ENCODE assay signal across 1 cellular context in genomic region chr15:31293655-31294054, GRCh38.
TF ChIP-seq lines count a peak whose summit lies in the region.

No MANE protein-coding gene starts in this region.

TF ChIP-seq in HepG2, 621 proteins besides CTCF, POLR2A, EP300 and RAD21 (continued from another document and continues in another):
- TF ChIP-seq ZBTB2 (CRISPR knock-in tag; IDR thresholded peaks at IDR 0.05; ENCODE audit: low read depth): no peak
- TF ChIP-seq U2AF1 (optimal IDR thresholded peaks at IDR 0.05; ENCODE audit: low read depth, low read length): no peak
- TF ChIP-seq ETV5 (CRISPR knock-in tag; IDR thresholded peaks at IDR 0.05; ENCODE audit: borderline replicate concordance): no peak
- no peak for TF ChIP-seq SP140L (CRISPR knock-in tag; IDR thresholded peaks at IDR 0.05; ENCODE audit: borderline replicate concordance)
- no peak for TF ChIP-seq ZBTB14 (CRISPR knock-in tag; IDR thresholded peaks at IDR 0.05)
- TF ChIP-seq RFX1 (IDR thresholded peaks at IDR 0.05): no peak
- TF ChIP-seq ZNF335 (CRISPR knock-in tag; IDR thresholded peaks at IDR 0.05): no peak
- peak; percentile 71 for TF ChIP-seq HNF4A (CRISPR knock-in tag; IDR thresholded peaks at IDR 0.05)
- no peak for TF ChIP-seq ZFP90 (CRISPR knock-in tag; IDR thresholded peaks at IDR 0.05; ENCODE audit: borderline replicate concordance)
- no peak for TF ChIP-seq ZFP62 (CRISPR knock-in tag; IDR thresholded peaks at IDR 0.05)
- no peak for TF ChIP-seq ZNF180 (CRISPR knock-in tag; IDR thresholded peaks at IDR 0.05; ENCODE audit: borderline replicate concordance, low read depth)
- TF ChIP-seq DBP (CRISPR knock-in tag; IDR thresholded peaks at IDR 0.05; ENCODE audit: not compliant biosample characterization): no peak
- no peak for TF ChIP-seq SCMH1 (CRISPR knock-in tag; IDR thresholded peaks at IDR 0.05; ENCODE audit: borderline replicate concordance)
- TF ChIP-seq MLXIP (CRISPR knock-in tag; IDR thresholded peaks at IDR 0.05; ENCODE audit: borderline replicate concordance): no peak
- no peak for TF ChIP-seq IRF1 (CRISPR knock-in tag; IDR thresholded peaks at IDR 0.05; ENCODE audit: low read depth)
- no peak for TF ChIP-seq ZNF724P (CRISPR knock-in tag; IDR thresholded peaks at IDR 0.05; ENCODE audit: borderline replicate concordance)
- no peak for TF ChIP-seq ZNF703 (CRISPR knock-in tag; IDR thresholded peaks at IDR 0.05; ENCODE audit: borderline replicate concordance)
- no peak for TF ChIP-seq ZFY (CRISPR knock-in tag; IDR thresholded peaks at IDR 0.05)
- peak; percentile 69 for TF ChIP-seq DPF2 (CRISPR knock-in tag; IDR thresholded peaks at IDR 0.05; ENCODE audit: borderline replicate concordance, low read depth)
- no peak for TF ChIP-seq ZNF770 (CRISPR knock-in tag; IDR thresholded peaks at IDR 0.05)
- no peak for TF ChIP-seq STAT5B (CRISPR knock-in tag; IDR thresholded peaks at IDR 0.05)
- no peak for TF ChIP-seq SUZ12 (IDR thresholded peaks at IDR 0.05; ENCODE audit: low read depth, low read length)
- TF ChIP-seq ZSCAN12 (CRISPR knock-in tag; IDR thresholded peaks at IDR 0.05): no peak
- TF ChIP-seq GATAD1 (CRISPR knock-in tag; IDR thresholded peaks at IDR 0.05): no peak
- TF ChIP-seq ZBTB46 (CRISPR knock-in tag; IDR thresholded peaks at IDR 0.05; ENCODE audit: borderline replicate concordance): no peak
- TF ChIP-seq SMARCE1 (IDR thresholded peaks at IDR 0.05; ENCODE audit: borderline replicate concordance): no peak
- no peak for TF ChIP-seq SMYD3 (CRISPR knock-in tag; IDR thresholded peaks at IDR 0.05)
- no peak; the same call in none of the 2 replicates for TF ChIP-seq TARDBP (CRISPR knock-in tag; IDR thresholded peaks at IDR 0.05)
- no peak for TF ChIP-seq ATF6 (CRISPR knock-in tag; conservative IDR thresholded peaks at IDR 0.05)
- no peak for TF ChIP-seq CHCHD3 (CRISPR knock-in tag; IDR thresholded peaks at IDR 0.05)
- TF ChIP-seq SIX4 (CRISPR knock-in tag; IDR thresholded peaks at IDR 0.05): peak; percentile 59
- TF ChIP-seq FOXK2 (IDR thresholded peaks at IDR 0.05): peak; percentile 41; the same call in 1 of the 2 replicates
- TF ChIP-seq ATF2 (CRISPR knock-in tag; IDR thresholded peaks at IDR 0.05): 0 out of 2 replicates have a peak, but pooled peaks have one; percentile 65
- no peak for TF ChIP-seq ZNF878 (CRISPR knock-in tag; IDR thresholded peaks at IDR 0.05)
- TF ChIP-seq IRF2 (CRISPR knock-in tag; IDR thresholded peaks at IDR 0.05): no peak
- TF ChIP-seq CC2D1A (CRISPR knock-in tag; IDR thresholded peaks at IDR 0.05): no peak
- TF ChIP-seq HMGXB4 (CRISPR knock-in tag; IDR thresholded peaks at IDR 0.05; ENCODE audit: borderline replicate concordance in 1 of 2, low read depth in 1 of 2): 0 out of 4 replicates have a peak, but pooled peaks of 1 of the 2 experiments have one; percentile 21
- TF ChIP-seq FOXO4 (CRISPR knock-in tag; conservative IDR thresholded peaks at IDR 0.05): no peak
- TF ChIP-seq ZBTB38 (CRISPR knock-in tag; IDR thresholded peaks at IDR 0.05): no peak
- TF ChIP-seq ZBTB7B (CRISPR knock-in tag; IDR thresholded peaks at IDR 0.05): peak; percentile 84
- TF ChIP-seq ATF4 (CRISPR knock-in tag; IDR thresholded peaks at IDR 0.05): peak in 1 of 2 experiments; percentile 88; a peak in 2 of 4 replicates
- no peak for TF ChIP-seq ZNF781 (CRISPR knock-in tag; IDR thresholded peaks at IDR 0.05; ENCODE audit: borderline replicate concordance, not compliant biosample characterization)
- TF ChIP-seq ZMAT3 (CRISPR knock-in tag; conservative IDR thresholded peaks at IDR 0.05): no peak
